In the genomic region with DNA sequence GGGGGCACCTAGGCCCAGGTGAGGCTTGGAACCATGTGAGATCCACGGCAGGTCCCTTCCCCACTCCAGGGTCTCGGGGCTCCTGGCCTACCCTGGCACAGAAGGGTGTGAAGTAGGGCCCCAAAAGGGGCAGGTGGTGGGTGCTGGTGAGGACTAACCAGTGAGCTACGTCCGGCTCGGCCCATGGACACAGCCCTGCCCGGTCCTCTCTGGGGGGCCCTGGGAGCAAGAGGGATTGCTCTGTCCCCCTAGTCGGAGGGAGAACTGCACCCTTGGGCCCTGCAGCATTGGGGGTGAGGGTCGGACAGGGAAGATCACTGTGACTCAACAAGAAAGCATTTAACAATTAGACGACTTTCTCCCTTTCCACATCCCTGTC, we compare ENCODE assay signal across 29 cellular contexts. TPM values are rescaled to one million over a fixed set of nuclear protein-coding genes. Genes with fewer than 3 reads are reported as not detected.
DNase-seq lines count a peak whose midpoint lies in the region; ATAC-seq and TF ChIP-seq lines count a peak whose summit lies in the region.
"Had no signal": no experiment of that assay in that cellular context is flagged by ENCODE, and none has a peak within 500 bp of the region (broad histone marks: within the 10 kb centered on the region; RNA-seq: fewer than 3 reads in every experiment).

No MANE protein-coding gene starts in this region.

- CTCF ChIA-PET in OCI-LY7 (lab: Charles Lee; ENCODE audit: unreplicated experiment), result interaction anchor here (0.7 kb wide), 1 partner anchor 1240 kb away, joined by 4 read pairs; no protein-coding TSS in a partner anchor
- CTCF ChIA-PET in activated CD8-positive, alpha-beta T cell treated with anti-CD3 and anti-CD28 coated beads, Interleukin-2, amount 10 ng/mL, durations not matched to agents 7 days and 5 days (lab: Charles Lee), result interaction anchor here (1.0 kb wide), 1 partner anchor 12 kb away, joined by 3 read pairs; no protein-coding TSS in a partner anchor

- TF ChIP-seq CTCF in OCI-LY7 (conservative IDR thresholded peaks at IDR 0.05; ENCODE audit: low read length), result no peak
- TF ChIP-seq CTCF in liver (IDR thresholded peaks at IDR 0.05; ENCODE audit: low read depth, low read length, missing input control), result no peak
- TF ChIP-seq CTCF in spleen (IDR thresholded peaks at IDR 0.05 in 8 of 11, conservative IDR thresholded peaks at IDR 0.05 in 3 of 11), result no peak

- no TSS peak for BruUV-seq in OCI-LY7 (replicated peaks; lab: Mats Ljungman, UMichigan)

- H3K27ac Mint-ChIP-seq in activated CD8-positive, alpha-beta T cell treated with anti-CD3 and anti-CD28 coated beads, Interleukin-2, amount 10 ng/mL, durations not matched to agents 7 days and 5 days, result no peak overlapping the region
- H3K27ac Mint-ChIP-seq: mesothelial cell of epicardium had no signal

- no peak overlapping the region for H3K4me3 ChIP-seq in H7 (ENCODE audit: insufficient read depth, low read depth, low read length)
- no peak overlapping the region for H3K4me3 ChIP-seq in OCI-LY7 (ENCODE audit: low read depth, low read length, poor library complexity, severe bottlenecking)
- H3K4me3 ChIP-seq in liver (ENCODE audit: low read depth in 1 of 3, low read length in 3 of 3), result peak overlapping the region; percentile 1 to 56 (median 39)
- peak overlapping the region in 2 of 8 donors; percentile 22 to 58 for H3K4me3 ChIP-seq in spleen
- H3K4me3 ChIP-seq: body of pancreas, pancreas, right atrium auricular region, SJCRH30, vagina had no signal

- H2AFZ ChIP-seq in OCI-LY7 (ENCODE audit: low read length), result peak overlapping the region; percentile 96

- H3K4me1 ChIP-seq in OCI-LY7 (ENCODE audit: insufficient read depth, low read length, poor library complexity, severe bottlenecking), result peaks cover 18% of the 10 kb centered on the region
- peaks cover 9 to 29% (median 19%) of the 10 kb centered on the region in 4 donors for H3K4me1 ChIP-seq in liver (ENCODE audit: control insufficient read depth in 4 of 4, insufficient read depth in 4 of 4, low read length in 3 of 4)
- peaks cover 6 to 30% (median 19%) of the 10 kb centered on the region in 6 donors for H3K4me1 ChIP-seq in spleen
- H3K4me1 ChIP-seq: pancreas, SJCRH30, vagina had no signal

- no peaks in the 10 kb centered on the region for H3K9me2 ChIP-seq in OCI-LY7 (ENCODE audit: insufficient read depth, low read length)

- H3K9ac ChIP-seq in liver (ENCODE audit: low read depth in 1 of 2, low read length in 2 of 2), result peak overlapping the region in 1 of 2 donors; percentile 0

- peaks cover 20% of the 10 kb centered on the region for H3K4me1 Mint-ChIP-seq in activated CD8-positive, alpha-beta T cell treated with anti-CD3 and anti-CD28 coated beads, Interleukin-2, amount 10 ng/mL, durations not matched to agents 7 days and 5 days (ENCODE audit: low read depth)

- no peak for ATAC-seq in activated CD8-positive, alpha-beta T cell treated with anti-CD3 and anti-CD28 coated beads, Interleukin-2, amount 10 ng/mL, durations not matched to agents 7 days and 5 days
- ATAC-seq in sciatic nerve, result no peak
- ATAC-seq: naive thymus-derived CD8-positive, alpha-beta T cell had no signal

- H3K79me2 ChIP-seq in OCI-LY7 (ENCODE audit: insufficient read depth, low read depth, low read length), result no peaks in the 10 kb centered on the region

- no peaks in the 10 kb centered on the region for H3K36me3 Mint-ChIP-seq in activated CD8-positive, alpha-beta T cell treated with anti-CD3 and anti-CD28 coated beads, Interleukin-2, amount 10 ng/mL, durations not matched to agents 7 days and 5 days (ENCODE audit: low read depth)
- H3K36me3 Mint-ChIP-seq: mesothelial cell of epicardium; naive thymus-derived CD8-positive, alpha-beta T cell had no signal

- H3K27ac ChIP-seq in OCI-LY7 (ENCODE audit: low read depth, low read length, poor library complexity, severe bottlenecking), result no peak overlapping the region
- peak overlapping the region; percentile 38 to 77 for H3K27ac ChIP-seq in liver (ENCODE audit: low read depth in 1 of 2, low read length in 2 of 2)
- H3K27ac ChIP-seq in spleen, result peak overlapping the region in 7 of 8 donors; percentile 21 to 79 (median 59)
- H3K27ac ChIP-seq: adrenal gland, right atrium auricular region, SJCRH30, thoracic aorta, vagina had no signal

- H3K9me3 ChIP-seq in OCI-LY7 (ENCODE audit: low read length) (no peaks in the 10 kb centered on the region), liver (ENCODE audit: control insufficient read depth in 4 of 4, low read length in 3 of 4) (no peaks in the 10 kb centered on the region), spleen (no peaks in the 10 kb centered on the region)
- H3K9me3 ChIP-seq: adrenal gland, body of pancreas, left lung, pancreas, right atrium auricular region, SJCRH30, thoracic aorta, vagina had no signal

- 94% methylated on average over 9 of the region's 9 CpGs for WGBS in liver
- WGBS in spleen, 5 donors, result 88 to 95% (median 91%) methylated on average over 6 to 9 of the region's 9 CpGs

- no peaks in the 10 kb centered on the region for H3K36me3 ChIP-seq in H7 (replicated peaks; ENCODE audit: control insufficient read depth, insufficient read depth, low read length)
- no peaks in the 10 kb centered on the region for H3K36me3 ChIP-seq in OCI-LY7 (ENCODE audit: insufficient read depth, low read length)
- no peaks in the 10 kb centered on the region for H3K36me3 ChIP-seq in liver (ENCODE audit: control insufficient read depth in 4 of 4, insufficient read depth in 3 of 4, low read depth in 1 of 4, low read length in 3 of 4)
- H3K36me3 ChIP-seq in spleen, result no peaks in the 10 kb centered on the region
- H3K36me3 ChIP-seq: adrenal gland, left lung, pancreas, right atrium auricular region, SJCRH30, thoracic aorta, vagina had no signal

- no peak overlapping the region for H3K4me2 ChIP-seq in OCI-LY7 (ENCODE audit: low read length)

- H4K20me1 ChIP-seq in OCI-LY7 (ENCODE audit: insufficient read depth, low read length), result no peaks in the 10 kb centered on the region

- DNase-seq in H7 (peak; percentile 33), OCI-LY7 (ENCODE audit: low spot score) (no peak), spleen (no peak), activated gamma-delta T cell treated with Interleukin-2 at 50 U/mL for 16 hours (no peak), AG08396 (ENCODE audit: low spot score) (no peak), sciatic nerve (ENCODE audit: low spot score) (no peak)
- DNase-seq in activated CD8-positive, alpha-beta T cell treated with anti-CD3 and anti-CD28 coated beads, Interleukin-2, amount 10 ng/mL, durations not matched to agents 7 days and 5 days, result no peak
- DNase-seq: activated CD8-positive, alpha-beta memory T cell treated with anti-CD3 and anti-CD28 coated beads for 24 hours; activated naive CD4-positive, alpha-beta T cell; activated T-cell treated with anti-CD3 and anti-CD28 coated beads, Interleukin-2, amount 50 U/mL, for 1 hour; cerebellar nuclear complex; GOT3; naive thymus-derived CD8-positive, alpha-beta T cell; NCI-H1105; NCI-H2029; NCI-H526 treated with DMSO at 0.1 percent for 48 hours; SJCRH30; stimulated activated naive CD4-positive, alpha-beta T cell treated with Interleukin-2 at 50 U/mL for 16 hours had no signal

- intact Hi-C loops in OCI-LY7 (cut with micrococcal nuclease; ENCODE audit: unreplicated experiment) (no loop called here), spleen (cut with DNase I; ENCODE audit: low total_unique reads) (no loop called here), sciatic nerve (cut with DNase I) (no loop called here)

- H3K27me3 ChIP-seq in H7 (ENCODE audit: control insufficient read depth, insufficient read depth, low read length), result no peaks in the 10 kb centered on the region
- H3K27me3 ChIP-seq in liver (ENCODE audit: control insufficient read depth in 4 of 4, insufficient read depth in 4 of 4, low read length in 3 of 4), result no peaks in the 10 kb centered on the region
- H3K27me3 ChIP-seq in spleen (replicated peaks in 1 of 7), result peaks cover 0 to 21% (median 0%) of the 10 kb centered on the region in 7 donors
- H3K27me3 ChIP-seq: adrenal gland, body of pancreas, pancreas, right atrium auricular region, vagina had no signal

- H3K4me3 Mint-ChIP-seq in activated CD8-positive, alpha-beta T cell treated with anti-CD3 and anti-CD28 coated beads, Interleukin-2, amount 10 ng/mL, durations not matched to agents 7 days and 5 days, result no peak overlapping the region
- H3K4me3 Mint-ChIP-seq: mesothelial cell of epicardium had no signal

- no peak for TF ChIP-seq RAD21 in liver (IDR thresholded peaks at IDR 0.05)

- no peaks in the 10 kb centered on the region for H3K9me3 Mint-ChIP-seq in activated CD8-positive, alpha-beta T cell treated with anti-CD3 and anti-CD28 coated beads, Interleukin-2, amount 10 ng/mL, durations not matched to agents 7 days and 5 days (ENCODE audit: insufficient read depth)
- H3K9me3 Mint-ChIP-seq: mesothelial cell of epicardium; naive thymus-derived CD8-positive, alpha-beta T cell had no signal

- H3K27me3 Mint-ChIP-seq in activated CD8-positive, alpha-beta T cell treated with anti-CD3 and anti-CD28 coated beads, Interleukin-2, amount 10 ng/mL, durations not matched to agents 7 days and 5 days (ENCODE audit: low read depth), result no peaks in the 10 kb centered on the region

- no peak for TF ChIP-seq POLR2A in spleen (IDR thresholded peaks at IDR 0.05)

- POLR2A ChIA-PET in OCI-LY7 (lab: Charles Lee), result no interaction called here
- POLR2A ChIA-PET in activated CD8-positive, alpha-beta T cell treated with anti-CD3 and anti-CD28 coated beads, Interleukin-2, amount 10 ng/mL, durations not matched to agents 7 days and 5 days (lab: Charles Lee), result interaction anchor here (0.5 kb wide), 1 partner anchor 180 kb away, joined by 3 read pairs; no protein-coding TSS in a partner anchor

TF ChIP-seq in liver, 16 proteins besides CTCF, POLR2A, EP300 and RAD21 (continues in another document):
- TF ChIP-seq FOXA1 (IDR thresholded peaks at IDR 0.05), result no peak

RNA-seq across cellular contexts. Expression of a gene that starts 2.9 kb away (rescaled TPM):
- total RNA-seq in H7 (2014; rRNA removed; shearing (Covaris generic)), result not detected in 2 replicates
- total RNA-seq in OCI-LY7 (2014; rRNA removed; shearing (Covaris generic)), result 0.28 and 0.93 TPM in 2 replicates
- total RNA-seq in OCI-LY7 (2022) (0.42 and 0.53 TPM in 2 replicates), liver (10 to 100 TPM in 1 of 2 donors, 1 to 10 TPM in 1; 1.7 to 12.0 TPM), spleen (under 1 TPM in 4 of 7 donors, not detected in 3; 0.34 to 0.85 (median 0.50) TPM), sciatic nerve (not detected)
- polyA plus RNA-seq in liver (1 to 10 TPM; 3.8 to 4.1 TPM), spleen (under 1 TPM in 1 of 3 donors, not detected in 2; 0.64 TPM)
- total RNA-seq in activated CD8-positive, alpha-beta T cell treated with anti-CD3 and anti-CD28 coated beads, Interleukin-2, amount 10 ng/mL, durations not matched to agents 7 days and 5 days, result under 1 TPM in 1 of 2 experiments, not detected in 1; 0.13 TPM
- total RNA-seq: adrenal gland, body of pancreas, glomerular endothelial cell, mesothelial cell of epicardium, right atrium auricular region, RPMI7951, SJCRH30, thoracic aorta, vagina had no signal
- polyA plus RNA-seq: adrenal gland; naive thymus-derived CD8-positive, alpha-beta T cell had no signal

RNA-seq across cellular contexts. Expression of a gene that starts 44.3 kb away (rescaled TPM):
- total RNA-seq in H7 (2014; rRNA removed; shearing (Covaris generic)), result 89.1 and 97.4 TPM in 2 replicates
- total RNA-seq in OCI-LY7 (2014; rRNA removed; shearing (Covaris generic)), result 29.9 and 31.5 TPM in 2 replicates
- 27.9 and 31.2 TPM in 2 replicates for total RNA-seq in OCI-LY7 (2022)
- 1 to 10 TPM in 1 of 2 donors, under 1 TPM in 1; 0.33 to 2.4 TPM for total RNA-seq in liver
- under 1 TPM; 0.36 to 0.69 TPM for polyA plus RNA-seq in liver
- 1 to 10 TPM; 1.9 to 6.2 (median 3.5) TPM for total RNA-seq in spleen
- 1 to 10 TPM in 2 of 3 donors, under 1 TPM in 1; 0.48 to 3.3 (median 1.4) TPM for polyA plus RNA-seq in spleen
- 10 to 100 TPM; 16.2 to 16.5 TPM for total RNA-seq in activated CD8-positive, alpha-beta T cell treated with anti-CD3 and anti-CD28 coated beads, Interleukin-2, amount 10 ng/mL, durations not matched to agents 7 days and 5 days
- 4.7 TPM for total RNA-seq in sciatic nerve

Comparison
In these comparisons a context has a peak if more than half of its experiments do, and no peak if none do; other contexts are left out.
1. H3K4me3 ChIP-seq: peak in liver (3 of 3); none in H7 (single experiment) and OCI-LY7 (single experiment).